In genomic region chr7:29957521-29957920, GRCh38 we compare ENCODE assay signal across 16 cellular contexts.
"Had no signal": no experiment of that assay in that cellular context is flagged by ENCODE, and none has a peak within 500 bp of the region (broad histone marks: within the 10 kb centered on the region; RNA-seq: fewer than 3 reads in every experiment).

No MANE protein-coding gene starts in this region.

- H3K4me3 ChIP-seq: cardiac muscle cell, dorsolateral prefrontal cortex, lung, ovary, spleen had no signal

- H3K27me3 ChIP-seq: cardiac muscle cell, dorsolateral prefrontal cortex, foreskin keratinocyte, ovary, spleen had no signal

- ATAC-seq: foreskin keratinocyte; SK-N-SH treated with all-trans-retinoic acid at 6 μM for 48 hours; stimulated activated memory B cell treated with anti-CD40 and anti-IgM and Interleukin-4, amounts not matched to agents 10 μg/mL and 1 μg/mL and 100 μg/mL, for 72 hours; T-cell had no signal

- H3K9me3 ChIP-seq: ovary, spleen had no signal

- H3K27me3 Mint-ChIP-seq: stimulated activated memory B cell treated with anti-CD40 and anti-IgM and Interleukin-4, amounts not matched to agents 10 μg/mL and 1 μg/mL and 100 μg/mL, for 72 hours had no signal

- H3K4me3 Mint-ChIP-seq: activated CD4-positive, alpha-beta T cell treated with anti-CD3 and anti-CD28 coated beads, Interleukin-2, amount 10 ng/mL, durations not matched to agents 24 days and 14 days; neural crest cell; stimulated activated memory B cell treated with anti-CD40 and anti-IgM and Interleukin-4, amounts not matched to agents 10 μg/mL and 1 μg/mL and 100 μg/mL, for 72 hours; T-cell had no signal

- H3K4me1 ChIP-seq: foreskin keratinocyte had no signal

- H3K27ac Mint-ChIP-seq: activated CD4-positive, alpha-beta T cell treated with anti-CD3 and anti-CD28 coated beads, Interleukin-2, amount 10 ng/mL, durations not matched to agents 24 days and 14 days; stimulated activated memory B cell treated with anti-CD40 and anti-IgM and Interleukin-4, amounts not matched to agents 10 μg/mL and 1 μg/mL and 100 μg/mL, for 72 hours; T-cell had no signal

- H3K27ac ChIP-seq: cardiac muscle cell, foreskin keratinocyte, ovary, spleen had no signal

- H3K36me3 Mint-ChIP-seq: T-cell had no signal

- DNase-seq: activated CD4-positive, alpha-beta T cell treated with anti-CD3 and anti-CD28 coated beads, Interleukin-2, amount 10 ng/mL, durations not matched to agents 24 days and 14 days; activated CD8-positive, alpha-beta memory T cell treated with anti-CD3 and anti-CD28 coated beads, Interleukin-2, amount 50 U/mL, for 4 hours; activated effector memory CD4-positive, alpha-beta T cell treated with Interleukin-2 at 50 U/mL for 16 hours; activated naive CD4-positive, alpha-beta T cell treated with anti-CD3 and anti-CD28 coated beads, Interleukin-2, amount 50 U/mL, for 16 hours; activated T-cell treated with anti-CD3 and anti-CD28 coated beads, Interleukin-2, amount 50 U/mL, for 48 hours; foreskin keratinocyte; ovary; spleen; stimulated activated CD4-positive, alpha-beta T cell treated with anti-CD3 and anti-CD28 coated beads, Interleukin-4, amount 100 ng/mL, for 4 hours; T-cell had no signal

- H3K9me3 Mint-ChIP-seq: activated CD4-positive, alpha-beta T cell treated with anti-CD3 and anti-CD28 coated beads, Interleukin-2, amount 10 ng/mL, durations not matched to agents 24 days and 14 days; stimulated activated memory B cell treated with anti-CD40 and anti-IgM and Interleukin-4, amounts not matched to agents 10 μg/mL and 1 μg/mL and 100 μg/mL, for 72 hours; T-cell had no signal

- H3K36me3 ChIP-seq: ovary had no signal
